ENCODE assay signal across 17 cellular contexts in the genomic region with DNA sequence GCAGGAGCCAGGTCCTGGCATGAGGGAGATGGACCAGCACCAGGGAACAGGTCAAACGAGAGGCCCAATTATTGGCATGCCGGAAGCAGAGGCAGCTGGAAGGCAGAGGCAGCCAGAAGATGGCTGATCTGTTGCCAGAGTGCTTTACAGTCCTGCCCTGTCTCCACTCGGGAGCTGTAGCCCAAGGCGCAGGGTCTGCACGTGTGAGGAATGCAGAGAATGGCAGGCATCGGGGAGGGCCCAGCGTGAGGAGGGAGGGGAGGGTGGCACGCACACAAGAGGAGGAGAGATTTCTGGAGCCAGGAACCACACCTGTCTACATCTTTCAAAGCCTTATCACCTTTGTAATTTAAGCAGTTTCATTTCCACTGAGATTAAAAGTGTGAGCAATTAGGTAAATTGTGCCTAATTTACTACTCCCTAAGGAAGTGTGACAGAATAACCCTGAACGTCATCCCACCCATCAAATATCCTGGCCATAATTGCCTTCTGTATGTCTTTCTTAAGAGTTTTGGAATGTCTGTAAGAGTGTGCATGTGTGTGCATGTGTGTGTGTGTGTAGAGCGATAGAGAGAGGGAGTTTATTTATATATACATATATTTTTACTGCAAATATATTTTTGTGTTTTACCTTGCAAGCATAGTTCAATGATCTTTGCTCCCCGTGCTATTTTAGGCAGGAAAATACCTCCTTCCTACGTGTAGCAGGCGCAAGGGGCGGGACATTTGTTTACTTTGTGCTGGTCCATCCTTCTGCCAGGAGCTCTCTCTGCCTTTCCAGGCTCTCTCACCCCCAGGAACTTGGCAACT.
DNase-seq lines count a peak whose midpoint lies in the region; ATAC-seq and TF ChIP-seq lines count a peak whose summit lies in the region.
"Had no signal": no experiment of that assay in that cellular context is flagged by ENCODE, and none has a peak within 500 bp of the region (broad histone marks: within the 10 kb centered on the region; RNA-seq: fewer than 3 reads in every experiment).

No MANE protein-coding gene starts in this region.

- no peak overlapping the region for H3K27ac Mint-ChIP-seq in activated T-helper 17 cell treated with anti-CD3 and anti-CD28 coated beads, Interleukin-2, amount 50 U/mL, for 72 hours
- H3K27ac Mint-ChIP-seq: activated CD4-positive, alpha-beta memory T cell treated with anti-CD3 and anti-CD28 coated beads, Interleukin-2, amount 10 ng/mL, durations not matched to agents 7 days and 5 days; activated T-cell treated with anti-CD3 and anti-CD28 coated beads, Interleukin-2, amount 50 U/mL, for 72 hours had no signal

- TF ChIP-seq POLR2A in esophagus muscularis mucosa (IDR thresholded peaks at IDR 0.05; ENCODE audit: low read depth), result no peak

- no peak overlapping the region for H3K4me3 ChIP-seq in BLaER1 treated with 17β-estradiol and CSF1 and Interleukin-3, amounts not matched to agents 10 nM and 100 nM
- H3K4me3 ChIP-seq in mucosa of descending colon, result no peak overlapping the region
- no peak overlapping the region for H3K4me3 ChIP-seq in esophagus muscularis mucosa

- no peaks in the 10 kb centered on the region for H3K36me3 ChIP-seq in BLaER1 treated with 17β-estradiol and CSF1 and Interleukin-3, amounts not matched to agents 10 nM and 100 nM
- H3K36me3 ChIP-seq in mucosa of descending colon (ENCODE audit: low read depth) (no peaks in the 10 kb centered on the region), esophagus muscularis mucosa (no peaks in the 10 kb centered on the region)

- H3K27me3 Mint-ChIP-seq in activated T-helper 17 cell treated with anti-CD3 and anti-CD28 coated beads, Interleukin-2, amount 50 U/mL, for 72 hours, result peaks cover 30% of the 10 kb centered on the region

- H3K4me1 Mint-ChIP-seq in activated T-helper 17 cell treated with anti-CD3 and anti-CD28 coated beads, Interleukin-2, amount 50 U/mL, for 72 hours, result no peaks in the 10 kb centered on the region
- H3K4me1 Mint-ChIP-seq: activated CD4-positive, alpha-beta memory T cell treated with anti-CD3 and anti-CD28 coated beads, Interleukin-2, amount 10 ng/mL, durations not matched to agents 7 days and 5 days; stimulated activated naive CD8-positive, alpha-beta T cell treated with anti-CD3 and anti-CD28 coated beads, Interleukin-15, amount 100 ng/mL, for 72 hours had no signal

- H3K9me3 Mint-ChIP-seq in activated T-helper 17 cell treated with anti-CD3 and anti-CD28 coated beads, Interleukin-2, amount 50 U/mL, for 72 hours, result no peaks in the 10 kb centered on the region
- H3K9me3 Mint-ChIP-seq: activated CD4-positive, alpha-beta memory T cell treated with anti-CD3 and anti-CD28 coated beads, Interleukin-2, amount 10 ng/mL, durations not matched to agents 7 days and 5 days; activated T-cell treated with anti-CD3 and anti-CD28 coated beads, Interleukin-2, amount 50 U/mL, for 72 hours; stimulated activated naive CD8-positive, alpha-beta T cell treated with anti-CD3 and anti-CD28 coated beads, Interleukin-15, amount 100 ng/mL, for 72 hours had no signal

- peak overlapping the region in 7 of 11 experiments; percentile 6 to 35 (median 18); a peak in 6 of 22 replicates for H3K4me2 ChIP-seq in BLaER1 treated with 17β-estradiol and CSF1 and Interleukin-3, amounts not matched to agents 10 nM and 100 nM

- H3K9ac ChIP-seq in BLaER1 treated with 17β-estradiol and CSF1 and Interleukin-3, amounts not matched to agents 10 nM and 100 nM, result no peak overlapping the region

- peaks cover 10 to 27% (median 22%) of the 10 kb centered on the region in 10 experiments for H3K4me1 ChIP-seq in BLaER1 treated with 17β-estradiol and CSF1 and Interleukin-3, amounts not matched to agents 10 nM and 100 nM
- H3K4me1 ChIP-seq in mucosa of descending colon (ENCODE audit: low read depth) (peaks cover 11% of the 10 kb centered on the region), esophagus muscularis mucosa (peaks cover 0 to 6% (median 3%) of the 10 kb centered on the region in 4 donors), foreskin keratinocyte (peaks cover 4% of the 10 kb centered on the region)

- no peak overlapping the region for H3K27ac ChIP-seq in BLaER1 treated with 17β-estradiol and CSF1 and Interleukin-3, amounts not matched to agents 10 nM and 100 nM
- no peak overlapping the region for H3K27ac ChIP-seq in esophagus muscularis mucosa (replicated peaks in 1 of 4)
- no peak overlapping the region for H3K27ac ChIP-seq in foreskin keratinocyte

- H3K9me3 ChIP-seq in BLaER1 treated with 17β-estradiol and CSF1 and Interleukin-3, amounts not matched to agents 10 nM and 100 nM (replicated peaks in 1 of 11), result no peaks in the 10 kb centered on the region
- H3K9me3 ChIP-seq in mucosa of descending colon (no peaks in the 10 kb centered on the region), esophagus muscularis mucosa (no peaks in the 10 kb centered on the region)

- ATAC-seq in esophagus mucosa (peak; percentile 36), mucosa of descending colon (peak; percentile 22), foreskin keratinocyte (no peak)
- no peak for ATAC-seq in activated T-helper 17 cell treated with anti-CD3 and anti-CD28 coated beads, Interleukin-2, amount 50 U/mL, for 72 hours (replicated peaks)
- ATAC-seq: activated T-cell treated with anti-CD3 and anti-CD28 coated beads, Interleukin-2, amount 50 U/mL, for 72 hours; naive thymus-derived CD8-positive, alpha-beta T cell; stimulated activated naive CD8-positive, alpha-beta T cell treated with anti-CD3 and anti-CD28 coated beads, Interleukin-15, amount 100 ng/mL, for 72 hours had no signal

- H3K36me3 Mint-ChIP-seq in activated T-helper 17 cell treated with anti-CD3 and anti-CD28 coated beads, Interleukin-2, amount 50 U/mL, for 72 hours (ENCODE audit: low read depth), result no peaks in the 10 kb centered on the region

- H3K27me3 ChIP-seq in BLaER1 treated with 17β-estradiol and CSF1 and Interleukin-3, amounts not matched to agents 10 nM and 100 nM, result no peaks in the 10 kb centered on the region
- H3K27me3 ChIP-seq in esophagus muscularis mucosa (no peaks in the 10 kb centered on the region), foreskin keratinocyte (no peaks in the 10 kb centered on the region)

- DNase-seq in NCI-H1436 (lab: John Stamatoyannopoulos, UW) (peak; percentile 51), mucosa of descending colon (no peak), esophagus muscularis mucosa (ENCODE audit: extremely low spot score) (no peak), NCI-H774 (lab: John Stamatoyannopoulos, UW) (no peak), foreskin keratinocyte (no peak)
- DNase-seq: activated CD4-positive, alpha-beta memory T cell treated with anti-CD3 and anti-CD28 coated beads, Interleukin-2, amount 10 ng/mL, durations not matched to agents 7 days and 5 days; activated T-cell treated with anti-CD3 and anti-CD28 coated beads, Interleukin-2, amount 50 U/mL, for 72 hours; effector CD8-positive, alpha-beta T cell; GF-D8; MM.1S; naive thymus-derived CD8-positive, alpha-beta T cell; NCI-H2081 treated with DMSO at 0.1 percent for 48 hours; NCI-H524 treated with DMSO at 0.1 percent for 48 hours; stimulated activated naive CD8-positive, alpha-beta T cell treated with anti-CD3 and anti-CD28 coated beads, Interleukin-15, amount 100 ng/mL, for 72 hours had no signal

- TF ChIP-seq CTCF in mucosa of descending colon (IDR thresholded peaks at IDR 0.05) (no peak), esophagus muscularis mucosa (IDR thresholded peaks at IDR 0.05) (no peak), foreskin keratinocyte (conservative IDR thresholded peaks at IDR 0.05) (no peak)

- no peaks in the 10 kb centered on the region for H4K20me1 ChIP-seq in BLaER1 treated with 17β-estradiol and CSF1 and Interleukin-3, amounts not matched to agents 10 nM and 100 nM

- intact Hi-C loops in mucosa of descending colon (cut with DNase I, micrococcal nuclease), result no loop called here
- intact Hi-C loops in esophagus muscularis mucosa (cut with DNase I), result no loop called here

- TF ChIP-seq EP300 in esophagus muscularis mucosa (IDR thresholded peaks at IDR 0.05), result no peak

- 69% methylated on average over 14 of the region's 14 CpGs for WGBS in esophagus muscularis mucosa

- no peak overlapping the region for H3K4me3 Mint-ChIP-seq in activated T-helper 17 cell treated with anti-CD3 and anti-CD28 coated beads, Interleukin-2, amount 50 U/mL, for 72 hours
- H3K4me3 Mint-ChIP-seq: activated CD4-positive, alpha-beta memory T cell treated with anti-CD3 and anti-CD28 coated beads, Interleukin-2, amount 10 ng/mL, durations not matched to agents 7 days and 5 days; activated T-cell treated with anti-CD3 and anti-CD28 coated beads, Interleukin-2, amount 50 U/mL, for 72 hours; naive thymus-derived CD8-positive, alpha-beta T cell; stimulated activated naive CD8-positive, alpha-beta T cell treated with anti-CD3 and anti-CD28 coated beads, Interleukin-15, amount 100 ng/mL, for 72 hours had no signal

Comparison
In these comparisons a context has a peak if more than half of its experiments do, and no peak if none do; other contexts are left out.
1. ATAC-seq: peak in esophagus mucosa (single experiment) and mucosa of descending colon (single experiment); none in activated T-helper 17 cell treated with anti-CD3 and anti-CD28 coated beads, Interleukin-2, amount 50 U/mL, for 72 hours (single experiment) and foreskin keratinocyte (single experiment).